Comparison of ENCODE assay signal across 1 cellular context in genomic region chr14:104288272-104288671, GRCh38.
TF ChIP-seq lines count a peak whose summit lies in the region.

No MANE protein-coding gene starts in this region.

TF ChIP-seq in H1, 55 proteins besides CTCF, POLR2A, EP300 and RAD21:
- no peak for TF ChIP-seq TAF7 (optimal IDR thresholded peaks at IDR 0.05; ENCODE audit: borderline replicate concordance, low read depth, low read length)
